Comparison of ENCODE assay signal across 16 cellular contexts in the genomic region with DNA sequence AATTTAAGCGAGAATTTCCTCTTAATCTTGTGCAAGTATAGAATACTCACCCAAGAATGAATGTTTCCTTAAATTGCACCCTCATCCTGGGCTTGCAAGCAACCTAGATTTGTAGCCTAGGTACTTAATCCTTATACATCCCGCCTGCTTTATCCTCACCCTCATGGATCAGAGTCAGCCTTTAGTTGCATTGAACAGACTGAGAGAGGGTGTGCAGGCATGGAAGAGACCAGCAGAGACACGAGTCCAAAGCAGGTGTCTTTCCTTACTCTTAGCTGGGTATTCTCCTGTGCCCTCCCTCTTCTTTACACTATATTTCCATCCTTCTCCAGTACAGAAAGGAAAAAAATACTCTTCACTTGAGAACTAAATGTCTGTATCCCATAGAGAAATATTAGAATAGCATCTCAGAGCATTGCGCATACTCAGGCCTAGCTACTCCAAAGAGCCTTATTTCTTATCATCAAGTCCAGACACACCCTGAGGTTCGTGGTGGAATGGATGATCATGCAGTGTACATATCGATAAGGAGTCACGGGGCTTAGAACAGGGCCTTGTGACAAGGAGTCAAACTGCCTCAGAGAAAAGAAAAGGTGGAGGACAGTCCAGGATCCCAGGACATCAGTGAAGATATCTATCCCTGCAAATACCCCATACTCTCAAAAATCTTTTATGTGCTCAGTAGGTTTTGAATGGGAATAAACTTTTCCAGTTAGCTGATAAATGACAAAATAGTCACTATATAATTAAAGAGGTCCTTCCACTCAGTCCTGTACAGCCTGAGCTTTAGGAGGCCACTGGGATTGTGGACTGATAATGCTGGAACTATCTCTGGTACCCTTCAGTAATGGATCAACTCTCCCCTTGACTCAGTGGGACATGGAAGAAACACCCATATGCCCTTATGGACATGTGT.
"Had no signal": no experiment of that assay in that cellular context is flagged by ENCODE, and none has a peak within 500 bp of the region (broad histone marks: within the 10 kb centered on the region; RNA-seq: fewer than 3 reads in every experiment).

No MANE protein-coding gene starts in this region.

- H3K4me3 Mint-ChIP-seq: naive thymus-derived CD4-positive, alpha-beta T cell; nephron progenitor cell; stimulated activated memory B cell treated with anti-CD40 and anti-IgM and Interleukin-4, amounts not matched to agents 10 μg/mL and 1 μg/mL and 100 μg/mL, for 72 hours; stimulated activated naive CD8-positive, alpha-beta T cell treated with anti-CD3 and anti-CD28 coated beads, Interleukin-15, Interleukin-2, amounts not matched to agents 100 ng/mL and 50 ng/mL, for 24 hours had no signal

- H3K27me3 Mint-ChIP-seq: naive thymus-derived CD4-positive, alpha-beta T cell; stimulated activated memory B cell treated with anti-CD40 and anti-IgM and Interleukin-4, amounts not matched to agents 10 μg/mL and 1 μg/mL and 100 μg/mL, for 72 hours; stimulated activated naive CD8-positive, alpha-beta T cell treated with anti-CD3 and anti-CD28 coated beads, Interleukin-15, Interleukin-2, amounts not matched to agents 100 ng/mL and 50 ng/mL, for 24 hours had no signal

- DNase-seq: cortex of kidney; effector memory CD4-positive, alpha-beta T cell; esophagus squamous epithelium; foreskin fibroblast; glutamatergic neuron; kidney glomerular epithelial cell; naive thymus-derived CD4-positive, alpha-beta T cell; nephron progenitor cell; retina; right lobe of liver; stimulated activated CD4-positive, alpha-beta T cell treated with anti-CD3 and anti-CD28 coated beads, Interleukin-4, amount 100 ng/mL, for 1 hour; stimulated activated CD8-positive, alpha-beta memory T cell treated with anti-CD3 and anti-CD28 coated beads, Interleukin-4, amount 100 ng/mL, for 48 hours; tibial artery; upper lobe of left lung had no signal

- H3K36me3 Mint-ChIP-seq: naive thymus-derived CD4-positive, alpha-beta T cell; stimulated activated memory B cell treated with anti-CD40 and anti-IgM and Interleukin-4, amounts not matched to agents 10 μg/mL and 1 μg/mL and 100 μg/mL, for 72 hours had no signal

- H3K27ac Mint-ChIP-seq: naive thymus-derived CD4-positive, alpha-beta T cell; nephron progenitor cell; stimulated activated memory B cell treated with anti-CD40 and anti-IgM and Interleukin-4, amounts not matched to agents 10 μg/mL and 1 μg/mL and 100 μg/mL, for 72 hours; stimulated activated naive CD8-positive, alpha-beta T cell treated with anti-CD3 and anti-CD28 coated beads, Interleukin-15, Interleukin-2, amounts not matched to agents 100 ng/mL and 50 ng/mL, for 24 hours had no signal

- H3K9me3 Mint-ChIP-seq: nephron progenitor cell; stimulated activated naive CD8-positive, alpha-beta T cell treated with anti-CD3 and anti-CD28 coated beads, Interleukin-15, Interleukin-2, amounts not matched to agents 100 ng/mL and 50 ng/mL, for 24 hours had no signal
